ENCODE assay signal across 23 cellular contexts in the genomic region with DNA sequence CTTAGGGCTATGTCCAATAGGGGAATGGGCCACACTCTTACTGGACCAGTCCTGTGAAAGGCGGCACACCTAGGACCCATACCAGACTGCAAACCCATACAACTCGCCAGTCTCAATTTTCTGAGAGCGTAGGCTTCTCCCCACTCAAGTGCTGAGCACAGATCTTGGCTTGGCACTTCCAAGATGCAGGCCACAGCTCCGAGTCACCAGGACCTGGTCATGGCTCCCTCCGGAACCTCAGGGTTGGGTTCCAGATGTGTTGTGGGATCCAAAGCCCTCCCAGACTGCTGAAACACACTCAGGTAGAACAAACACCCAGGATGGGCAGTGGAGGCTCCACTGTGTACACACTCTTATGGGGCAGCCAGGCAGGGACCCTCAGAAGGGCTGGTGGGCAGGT.
DNase-seq lines count a peak whose midpoint lies in the region; ATAC-seq, FAIRE-seq and TF ChIP-seq lines count a peak whose summit lies in the region.
"Had no signal": no experiment of that assay in that cellular context is flagged by ENCODE, and none has a peak within 500 bp of the region (broad histone marks: within the 10 kb centered on the region; RNA-seq: fewer than 3 reads in every experiment).

No MANE protein-coding gene starts in this region.

- FAIRE-seq in astrocyte (lab: Jason Lieb, UNC): no peak

- H3K4me1 Mint-ChIP-seq in HFFc6 (ENCODE audit: low read depth) (peaks cover 63% of the 10 kb centered on the region), astrocyte (ENCODE audit: low read depth, unreplicated experiment) (peaks cover 15% of the 10 kb centered on the region)
- H3K4me1 Mint-ChIP-seq in CD4-positive, alpha-beta T cell (ENCODE audit: low read depth): no peaks in the 10 kb centered on the region
- H3K4me1 Mint-ChIP-seq: activated CD4-positive, alpha-beta T cell treated with anti-CD3 and anti-CD28 coated beads, Interleukin-2, amount 10 ng/mL, durations not matched to agents 7 days and 5 days; CD8-positive, alpha-beta memory T cell had no signal

- H3K4me3 Mint-ChIP-seq in HFFc6 (no peak overlapping the region), astrocyte (ENCODE audit: unreplicated experiment) (no peak overlapping the region)
- no peak overlapping the region for H3K4me3 Mint-ChIP-seq in CD4-positive, alpha-beta T cell
- H3K4me3 Mint-ChIP-seq: activated CD4-positive, alpha-beta T cell treated with anti-CD3 and anti-CD28 coated beads, Interleukin-2, amount 10 ng/mL, durations not matched to agents 7 days and 5 days; activated T-cell treated with anti-CD3 and anti-CD28 coated beads, Interleukin-2, amount 50 U/mL, for 72 hours; CD8-positive, alpha-beta memory T cell had no signal

- H3K4me3 ChIP-seq in astrocyte (ENCODE audit: insufficient read depth, low read depth, low read length) (no peak overlapping the region), aorta (ENCODE audit: low read length in 2 of 2) (no peak overlapping the region)
- H3K4me3 ChIP-seq: heart left ventricle, SK-N-MC had no signal

- peaks cover 12% of the 10 kb centered on the region for H3K36me3 Mint-ChIP-seq in HFFc6 (ENCODE audit: low read depth)
- H3K36me3 Mint-ChIP-seq in astrocyte (ENCODE audit: low read depth, unreplicated experiment): no peaks in the 10 kb centered on the region
- no peaks in the 10 kb centered on the region for H3K36me3 Mint-ChIP-seq in CD4-positive, alpha-beta T cell (ENCODE audit: low read depth)
- H3K36me3 Mint-ChIP-seq: CD8-positive, alpha-beta memory T cell had no signal

- TF ChIP-seq CTCF in HFFc6 (IDR thresholded peaks at IDR 0.05) (no peak), astrocyte (IDR thresholded peaks at IDR 0.05; ENCODE audit: insufficient read depth, low read depth, low read length) (no peak)
- no peak for TF ChIP-seq CTCF in CD4-positive, alpha-beta T cell (IDR thresholded peaks at IDR 0.05)

- intact Hi-C loops in aorta (cut with DNase I): no loop called here
- intact Hi-C loops in CD4-positive, alpha-beta T cell (cut with DNase I, micrococcal nuclease): no loop called here

- WGBS in aorta, 2 donors: 95 to 97% methylated on average over 5 of the region's 5 CpGs

- H3K79me2 ChIP-seq in astrocyte (ENCODE audit: insufficient read depth, low read length): no peaks in the 10 kb centered on the region

- peak overlapping the region; percentile 67 for H3K9ac ChIP-seq in astrocyte (ENCODE audit: low read length)

- H3K4me2 ChIP-seq in astrocyte (ENCODE audit: low read length): peak overlapping the region; percentile 27

- H2AFZ ChIP-seq in astrocyte (ENCODE audit: low read depth, low read length): peak overlapping the region; percentile 57

- H3K36me3 ChIP-seq in astrocyte (ENCODE audit: insufficient read depth, low read length): no peaks in the 10 kb centered on the region
- no peaks in the 10 kb centered on the region for H3K36me3 ChIP-seq in aorta (ENCODE audit: control insufficient read depth in 1 of 2, insufficient read depth in 2 of 2, low read length in 1 of 2)
- H3K36me3 ChIP-seq: heart left ventricle, neutrophil, WERI-Rb-1 had no signal

- peaks cover 20% of the 10 kb centered on the region for H3K4me1 ChIP-seq in astrocyte (ENCODE audit: insufficient read depth, low read length)
- H3K4me1 ChIP-seq in aorta (ENCODE audit: control insufficient read depth in 1 of 2, insufficient read depth in 2 of 2, low read length in 2 of 2): no peaks in the 10 kb centered on the region

- DNase-seq in HFFc6 (no peak), astrocyte (ENCODE audit: low read depth) (peak; percentile 20), iris pigment epithelial cell (ENCODE audit: low read depth) (peak; percentile 11), aorta (no peak), amygdala (lab: John Stamatoyannopoulos, UW) (no peak)
- no peak for DNase-seq in CD4-positive, alpha-beta T cell
- DNase-seq in central memory CD4-positive, alpha-beta T cell: no peak
- DNase-seq: activated CD4-positive, alpha-beta T cell treated with anti-CD3 and anti-CD28 coated beads, Interleukin-2, amount 10 ng/mL, durations not matched to agents 7 days and 5 days; activated naive CD4-positive, alpha-beta T cell treated with Interleukin-2 at 50 U/mL for 16 hours; activated T-cell treated with anti-CD3 and anti-CD28 coated beads, Interleukin-2, amount 50 U/mL, for 72 hours; caudate nucleus; CD8-positive, alpha-beta memory T cell; dermis blood vessel endothelial cell; DMS153; GF-D8; GOT3; heart left ventricle; KG1; NCI-H187 treated with DMSO at 0.1 percent for 48 hours; stimulated activated CD4-positive, alpha-beta T cell treated with anti-CD3 and anti-CD28 coated beads, Interleukin-2, amount 100 ng/mL, for 24 hours; WERI-Rb-1 had no signal

- no peak for ATAC-seq in aorta (ENCODE audit: low FRiP score)
- no peak for ATAC-seq in CD4-positive, alpha-beta T cell (ENCODE audit: poor library complexity)
- ATAC-seq: activated T-cell treated with anti-CD3 and anti-CD28 coated beads, Interleukin-2, amount 50 U/mL, for 72 hours; heart left ventricle had no signal

- H3K27me3 Mint-ChIP-seq in HFFc6 (ENCODE audit: insufficient read depth) (no peaks in the 10 kb centered on the region; the same call in none of the 2 replicates), astrocyte (ENCODE audit: low read depth, unreplicated experiment) (no peaks in the 10 kb centered on the region)
- peaks cover 4% of the 10 kb centered on the region for H3K27me3 Mint-ChIP-seq in CD4-positive, alpha-beta T cell
- H3K27me3 Mint-ChIP-seq: activated CD4-positive, alpha-beta T cell treated with anti-CD3 and anti-CD28 coated beads, Interleukin-2, amount 10 ng/mL, durations not matched to agents 7 days and 5 days had no signal

- H3K27ac ChIP-seq in astrocyte (ENCODE audit: low read depth, low read length) (peak overlapping the region; percentile 98), aorta (ENCODE audit: low read depth in 1 of 2, low read length in 2 of 2) (peak overlapping the region; percentile 25 to 58)
- H3K27ac ChIP-seq in CD4-positive, alpha-beta T cell (ENCODE audit: low read depth, low read length): no peak overlapping the region
- H3K27ac ChIP-seq: neutrophil, SK-N-MC, WERI-Rb-1 had no signal

- H4K20me1 ChIP-seq in astrocyte (ENCODE audit: insufficient read depth, low read length): no peaks in the 10 kb centered on the region

- H3K27ac Mint-ChIP-seq in HFFc6: peak overlapping the region; percentile 96
- no peak overlapping the region for H3K27ac Mint-ChIP-seq in astrocyte (ENCODE audit: unreplicated experiment)
- H3K27ac Mint-ChIP-seq in CD4-positive, alpha-beta T cell: no peak overlapping the region
- H3K27ac Mint-ChIP-seq: activated CD4-positive, alpha-beta T cell treated with anti-CD3 and anti-CD28 coated beads, Interleukin-2, amount 10 ng/mL, durations not matched to agents 7 days and 5 days; activated T-cell treated with anti-CD3 and anti-CD28 coated beads, Interleukin-2, amount 50 U/mL, for 72 hours; CD8-positive, alpha-beta memory T cell had no signal

- POLR2A ChIA-PET in CD4-positive, alpha-beta T cell (lab: Charles Lee): no interaction called here

- CTCF ChIA-PET in CD4-positive, alpha-beta T cell (lab: Charles Lee): no interaction called here

- H3K9me3 ChIP-seq in astrocyte (ENCODE audit: insufficient read depth, low read depth, low read length) (no peaks in the 10 kb centered on the region), aorta (ENCODE audit: control insufficient read depth, low read length) (no peaks in the 10 kb centered on the region)
- H3K9me3 ChIP-seq in CD4-positive, alpha-beta T cell (ENCODE audit: control insufficient read depth, low read length): no peaks in the 10 kb centered on the region
- H3K9me3 ChIP-seq: neutrophil had no signal

- H3K27me3 ChIP-seq in astrocyte (ENCODE audit: insufficient read depth, low read length) (no peaks in the 10 kb centered on the region), aorta (ENCODE audit: control insufficient read depth in 1 of 2, insufficient read depth in 2 of 2, low read length in 1 of 2) (no peaks in the 10 kb centered on the region)
- H3K27me3 ChIP-seq in CD4-positive, alpha-beta T cell (ENCODE audit: control insufficient read depth, insufficient read depth, low read length): no peaks in the 10 kb centered on the region
- H3K27me3 ChIP-seq: heart left ventricle, neutrophil had no signal

- H3K9me3 Mint-ChIP-seq in HFFc6 (no peaks in the 10 kb centered on the region; the same call in 1 of the 2 replicates), astrocyte (ENCODE audit: unreplicated experiment) (no peaks in the 10 kb centered on the region)
- peaks cover 16% of the 10 kb centered on the region for H3K9me3 Mint-ChIP-seq in CD4-positive, alpha-beta T cell
- H3K9me3 Mint-ChIP-seq: activated CD4-positive, alpha-beta T cell treated with anti-CD3 and anti-CD28 coated beads, Interleukin-2, amount 10 ng/mL, durations not matched to agents 7 days and 5 days had no signal

Comparison
In these comparisons a context has a peak if more than half of its experiments do, and no peak if none do; other contexts are left out.
1. DNase-seq: peak in astrocyte (single experiment) and iris pigment epithelial cell (single experiment); none in HFFc6 (single experiment), aorta (0 of 2), CD4-positive, alpha-beta T cell (0 of 10), central memory CD4-positive, alpha-beta T cell (single experiment) and amygdala (0 of 56).